1 cellular context compared by ENCODE assay signal in genomic region chr20:2873747-2874041, GRCh38.
TF ChIP-seq lines count a peak whose summit lies in the region.

No MANE protein-coding gene starts in this region.

TF ChIP-seq in GM12878, 131 proteins besides CTCF, POLR2A, EP300 and RAD21:
- no peak for TF ChIP-seq LARP7 (IDR thresholded peaks at IDR 0.05)
- no peak for TF ChIP-seq SREBF2 (IDR thresholded peaks at IDR 0.05; ENCODE audit: low read length)
- TF ChIP-seq, protein P1, sequence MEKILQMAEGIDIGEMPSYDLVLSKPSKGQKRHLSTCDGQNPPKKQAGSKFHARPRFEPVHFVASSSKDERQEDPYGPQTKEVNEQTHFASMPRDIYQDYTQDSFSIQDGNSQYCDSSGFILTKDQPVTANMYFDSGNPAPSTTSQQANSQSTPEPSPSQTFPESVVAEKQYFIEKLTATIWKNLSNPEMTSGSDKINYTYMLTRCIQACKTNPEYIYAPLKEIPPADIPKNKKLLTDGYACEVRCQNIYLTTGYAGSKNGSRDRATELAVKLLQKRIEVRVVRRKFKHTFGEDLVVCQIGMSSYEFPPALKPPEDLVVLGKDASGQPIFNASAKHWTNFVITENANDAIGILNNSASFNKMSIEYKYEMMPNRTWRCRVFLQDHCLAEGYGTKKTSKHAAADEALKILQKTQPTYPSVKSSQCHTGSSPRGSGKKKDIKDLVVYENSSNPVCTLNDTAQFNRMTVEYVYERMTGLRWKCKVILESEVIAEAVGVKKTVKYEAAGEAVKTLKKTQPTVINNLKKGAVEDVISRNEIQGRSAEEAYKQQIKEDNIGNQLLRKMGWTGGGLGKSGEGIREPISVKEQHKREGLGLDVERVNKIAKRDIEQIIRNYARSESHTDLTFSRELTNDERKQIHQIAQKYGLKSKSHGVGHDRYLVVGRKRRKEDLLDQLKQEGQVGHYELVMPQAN (conservative IDR thresholded peaks at IDR 0.05): 0 out of 2 replicates have a peak, but pooled peaks have one; percentile 9
- TF ChIP-seq, protein P2, sequence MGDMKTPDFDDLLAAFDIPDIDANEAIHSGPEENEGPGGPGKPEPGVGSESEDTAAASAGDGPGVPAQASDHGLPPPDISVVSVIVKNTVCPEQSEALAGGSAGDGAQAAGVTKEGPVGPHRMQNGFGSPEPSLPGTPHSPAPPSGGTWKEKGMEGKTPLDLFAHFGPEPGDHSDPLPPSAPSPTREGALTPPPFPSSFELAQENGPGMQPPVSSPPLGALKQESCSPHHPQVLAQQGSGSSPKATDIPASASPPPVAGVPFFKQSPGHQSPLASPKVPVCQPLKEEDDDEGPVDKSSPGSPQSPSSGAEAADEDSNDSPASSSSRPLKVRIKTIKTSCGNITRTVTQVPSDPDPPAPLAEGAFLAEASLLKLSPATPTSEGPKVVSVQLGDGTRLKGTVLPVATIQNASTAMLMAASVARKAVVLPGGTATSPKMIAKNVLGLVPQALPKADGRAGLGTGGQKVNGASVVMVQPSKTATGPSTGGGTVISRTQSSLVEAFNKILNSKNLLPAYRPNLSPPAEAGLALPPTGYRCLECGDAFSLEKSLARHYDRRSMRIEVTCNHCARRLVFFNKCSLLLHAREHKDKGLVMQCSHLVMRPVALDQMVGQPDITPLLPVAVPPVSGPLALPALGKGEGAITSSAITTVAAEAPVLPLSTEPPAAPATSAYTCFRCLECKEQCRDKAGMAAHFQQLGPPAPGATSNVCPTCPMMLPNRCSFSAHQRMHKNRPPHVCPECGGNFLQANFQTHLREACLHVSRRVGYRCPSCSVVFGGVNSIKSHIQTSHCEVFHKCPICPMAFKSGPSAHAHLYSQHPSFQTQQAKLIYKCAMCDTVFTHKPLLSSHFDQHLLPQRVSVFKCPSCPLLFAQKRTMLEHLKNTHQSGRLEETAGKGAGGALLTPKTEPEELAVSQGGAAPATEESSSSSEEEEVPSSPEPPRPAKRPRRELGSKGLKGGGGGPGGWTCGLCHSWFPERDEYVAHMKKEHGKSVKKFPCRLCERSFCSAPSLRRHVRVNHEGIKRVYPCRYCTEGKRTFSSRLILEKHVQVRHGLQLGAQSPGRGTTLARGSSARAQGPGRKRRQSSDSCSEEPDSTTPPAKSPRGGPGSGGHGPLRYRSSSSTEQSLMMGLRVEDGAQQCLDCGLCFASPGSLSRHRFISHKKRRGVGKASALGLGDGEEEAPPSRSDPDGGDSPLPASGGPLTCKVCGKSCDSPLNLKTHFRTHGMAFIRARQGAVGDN (IDR thresholded peaks at IDR 0.05): no peak
- TF ChIP-seq, protein P3, sequence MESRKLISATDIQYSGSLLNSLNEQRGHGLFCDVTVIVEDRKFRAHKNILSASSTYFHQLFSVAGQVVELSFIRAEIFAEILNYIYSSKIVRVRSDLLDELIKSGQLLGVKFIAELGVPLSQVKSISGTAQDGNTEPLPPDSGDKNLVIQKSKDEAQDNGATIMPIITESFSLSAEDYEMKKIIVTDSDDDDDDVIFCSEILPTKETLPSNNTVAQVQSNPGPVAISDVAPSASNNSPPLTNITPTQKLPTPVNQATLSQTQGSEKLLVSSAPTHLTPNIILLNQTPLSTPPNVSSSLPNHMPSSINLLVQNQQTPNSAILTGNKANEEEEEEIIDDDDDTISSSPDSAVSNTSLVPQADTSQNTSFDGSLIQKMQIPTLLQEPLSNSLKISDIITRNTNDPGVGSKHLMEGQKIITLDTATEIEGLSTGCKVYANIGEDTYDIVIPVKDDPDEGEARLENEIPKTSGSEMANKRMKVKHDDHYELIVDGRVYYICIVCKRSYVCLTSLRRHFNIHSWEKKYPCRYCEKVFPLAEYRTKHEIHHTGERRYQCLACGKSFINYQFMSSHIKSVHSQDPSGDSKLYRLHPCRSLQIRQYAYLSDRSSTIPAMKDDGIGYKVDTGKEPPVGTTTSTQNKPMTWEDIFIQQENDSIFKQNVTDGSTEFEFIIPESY (IDR thresholded peaks at IDR 0.05): no peak
- no peak for TF ChIP-seq STAT1 (conservative IDR thresholded peaks at IDR 0.05)
- no peak for TF ChIP-seq RAD51 (IDR thresholded peaks at IDR 0.05)
- TF ChIP-seq MEF2A (IDR thresholded peaks at IDR 0.05; ENCODE audit: insufficient read depth, low read depth, low read length): no peak
- no peak for TF ChIP-seq MYB (IDR thresholded peaks at IDR 0.05; ENCODE audit: borderline replicate concordance, low read depth, low read length)
- TF ChIP-seq SPI1 (IDR thresholded peaks at IDR 0.05; ENCODE audit: borderline replicate concordance, insufficient read depth, low read depth, low read length): no peak
- TF ChIP-seq CHD2 (IDR thresholded peaks at IDR 0.05; ENCODE audit: borderline replicate concordance, low read depth, low read length): no peak
- peak; percentile 52; the same call in 1 of the 2 replicates for TF ChIP-seq YY1 (IDR thresholded peaks at IDR 0.05; ENCODE audit: low read depth, low read length)
- TF ChIP-seq GABPA (IDR thresholded peaks at IDR 0.05; ENCODE audit: low read depth): no peak
- no peak for TF ChIP-seq STAT3 (IDR thresholded peaks at IDR 0.05; ENCODE audit: low read depth, low read length)
- no peak for TF ChIP-seq RCOR1 (conservative IDR thresholded peaks at IDR 0.05; ENCODE audit: low read depth, low read length)
- no peak for TF ChIP-seq E2F4 (IDR thresholded peaks at IDR 0.05; ENCODE audit: low read depth, low read length)
- 0 out of 2 replicates have a peak, but pooled peaks have one; percentile 25 for TF ChIP-seq SIN3A (IDR thresholded peaks at IDR 0.05; ENCODE audit: low read depth, low read length)
- TF ChIP-seq BRCA1 (IDR thresholded peaks at IDR 0.05; ENCODE audit: low read depth, low read length): no peak
- TF ChIP-seq CHD1 (IDR thresholded peaks at IDR 0.05; ENCODE audit: low read depth, low read length): no peak
- TF ChIP-seq, protein P4, sequence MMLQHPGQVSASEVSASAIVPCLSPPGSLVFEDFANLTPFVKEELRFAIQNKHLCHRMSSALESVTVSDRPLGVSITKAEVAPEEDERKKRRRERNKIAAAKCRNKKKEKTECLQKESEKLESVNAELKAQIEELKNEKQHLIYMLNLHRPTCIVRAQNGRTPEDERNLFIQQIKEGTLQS (IDR thresholded peaks at IDR 0.05; ENCODE audit: borderline replicate concordance, extremely low read depth, low read depth, low read length): no peak
- no peak for TF ChIP-seq ZNF592 (IDR thresholded peaks at IDR 0.05)
- TF ChIP-seq NRF1 (conservative IDR thresholded peaks at IDR 0.05; ENCODE audit: low read depth, low read length): no peak
- TF ChIP-seq TCF7 (IDR thresholded peaks at IDR 0.05; ENCODE audit: borderline replicate concordance): no peak
- TF ChIP-seq BCL11A (IDR thresholded peaks at IDR 0.05; ENCODE audit: low read depth, low read length): no peak
- TF ChIP-seq POLR2AphosphoS5 (IDR thresholded peaks at IDR 0.05; ENCODE audit: low read length): no peak; the same call in 1 of the 2 replicates
- no peak for TF ChIP-seq JUND (IDR thresholded peaks at IDR 0.05; ENCODE audit: low read depth, low read length)
- TF ChIP-seq RBBP5 (conservative IDR thresholded peaks at IDR 0.05): 0 out of 2 replicates have a peak, but pooled peaks have one; percentile 57
- TF ChIP-seq ASH2L (IDR thresholded peaks at IDR 0.05; ENCODE audit: borderline replicate concordance, low read depth): peak; percentile 14; the same call in 1 of the 2 replicates
- TF ChIP-seq, protein P5, sequence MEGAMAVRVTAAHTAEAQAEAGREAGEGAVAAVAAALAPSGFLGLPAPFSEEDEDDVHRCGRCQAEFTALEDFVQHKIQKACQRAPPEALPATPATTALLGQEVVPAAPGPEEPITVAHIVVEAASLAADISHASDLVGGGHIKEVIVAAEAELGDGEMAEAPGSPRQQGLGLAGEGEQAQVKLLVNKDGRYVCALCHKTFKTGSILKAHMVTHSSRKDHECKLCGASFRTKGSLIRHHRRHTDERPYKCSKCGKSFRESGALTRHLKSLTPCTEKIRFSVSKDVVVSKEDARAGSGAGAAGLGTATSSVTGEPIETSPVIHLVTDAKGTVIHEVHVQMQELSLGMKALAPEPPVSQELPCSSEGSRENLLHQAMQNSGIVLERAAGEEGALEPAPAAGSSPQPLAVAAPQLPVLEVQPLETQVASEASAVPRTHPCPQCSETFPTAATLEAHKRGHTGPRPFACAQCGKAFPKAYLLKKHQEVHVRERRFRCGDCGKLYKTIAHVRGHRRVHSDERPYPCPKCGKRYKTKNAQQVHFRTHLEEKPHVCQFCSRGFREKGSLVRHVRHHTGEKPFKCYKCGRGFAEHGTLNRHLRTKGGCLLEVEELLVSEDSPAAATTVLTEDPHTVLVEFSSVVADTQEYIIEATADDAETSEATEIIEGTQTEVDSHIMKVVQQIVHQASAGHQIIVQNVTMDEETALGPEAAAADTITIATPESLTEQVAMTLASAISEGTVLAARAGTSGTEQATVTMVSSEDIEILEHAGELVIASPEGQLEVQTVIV (IDR thresholded peaks at IDR 0.05; ENCODE audit: borderline replicate concordance, partially characterized antibody): no peak
- TF ChIP-seq DPF2 (IDR thresholded peaks at IDR 0.05): no peak
- no peak for TF ChIP-seq BACH1 (IDR thresholded peaks at IDR 0.05; ENCODE audit: borderline replicate concordance)
- TF ChIP-seq NR2C2 (IDR thresholded peaks at IDR 0.05; ENCODE audit: borderline replicate concordance, control insufficient read depth, insufficient read length, low read depth): no peak
- TF ChIP-seq HCFC1 (IDR thresholded peaks at IDR 0.05; ENCODE audit: low read length): no peak
- no peak for TF ChIP-seq FOXM1 (IDR thresholded peaks at IDR 0.05; ENCODE audit: low read depth, low read length)
- TF ChIP-seq SMAD5 (IDR thresholded peaks at IDR 0.05; ENCODE audit: low read depth): no peak
- no peak for TF ChIP-seq CREM (IDR thresholded peaks at IDR 0.05; ENCODE audit: low read depth)
- TF ChIP-seq SMC3 (IDR thresholded peaks at IDR 0.05; ENCODE audit: borderline replicate concordance, low read length): no peak
- TF ChIP-seq EGR1 (IDR thresholded peaks at IDR 0.05; ENCODE audit: borderline replicate concordance in 1 of 2, low read depth in 2 of 2, low read length in 2 of 2): peak in 1 of 2 experiments; percentile 64; a peak in 1 of 3 replicates
- TF ChIP-seq FOXK2 (IDR thresholded peaks at IDR 0.05): no peak
- 0 out of 2 replicates have a peak, but pooled peaks have one; percentile 6 for TF ChIP-seq IKZF1 (conservative IDR thresholded peaks at IDR 0.05)
- peak; percentile 19 to 62; a peak in 2 of 4 replicates for TF ChIP-seq BHLHE40 (IDR thresholded peaks at IDR 0.05; ENCODE audit: borderline replicate concordance in 1 of 2, low read depth in 2 of 2, low read length in 1 of 2)
- no peak for TF ChIP-seq HDAC2 (IDR thresholded peaks at IDR 0.05)
- TF ChIP-seq, protein P6, sequence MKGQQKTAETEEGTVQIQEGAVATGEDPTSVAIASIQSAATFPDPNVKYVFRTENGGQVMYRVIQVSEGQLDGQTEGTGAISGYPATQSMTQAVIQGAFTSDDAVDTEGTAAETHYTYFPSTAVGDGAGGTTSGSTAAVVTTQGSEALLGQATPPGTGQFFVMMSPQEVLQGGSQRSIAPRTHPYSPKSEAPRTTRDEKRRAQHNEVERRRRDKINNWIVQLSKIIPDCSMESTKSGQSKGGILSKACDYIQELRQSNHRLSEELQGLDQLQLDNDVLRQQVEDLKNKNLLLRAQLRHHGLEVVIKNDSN (IDR thresholded peaks at IDR 0.05; ENCODE audit: borderline replicate concordance, extremely low read length, insufficient read depth, low read depth, low read length): no peak
- TF ChIP-seq CEBPB (IDR thresholded peaks at IDR 0.05; ENCODE audit: borderline replicate concordance in 1 of 2, low read depth in 2 of 2, low read length in 2 of 2): no peak
- TF ChIP-seq, protein P7, sequence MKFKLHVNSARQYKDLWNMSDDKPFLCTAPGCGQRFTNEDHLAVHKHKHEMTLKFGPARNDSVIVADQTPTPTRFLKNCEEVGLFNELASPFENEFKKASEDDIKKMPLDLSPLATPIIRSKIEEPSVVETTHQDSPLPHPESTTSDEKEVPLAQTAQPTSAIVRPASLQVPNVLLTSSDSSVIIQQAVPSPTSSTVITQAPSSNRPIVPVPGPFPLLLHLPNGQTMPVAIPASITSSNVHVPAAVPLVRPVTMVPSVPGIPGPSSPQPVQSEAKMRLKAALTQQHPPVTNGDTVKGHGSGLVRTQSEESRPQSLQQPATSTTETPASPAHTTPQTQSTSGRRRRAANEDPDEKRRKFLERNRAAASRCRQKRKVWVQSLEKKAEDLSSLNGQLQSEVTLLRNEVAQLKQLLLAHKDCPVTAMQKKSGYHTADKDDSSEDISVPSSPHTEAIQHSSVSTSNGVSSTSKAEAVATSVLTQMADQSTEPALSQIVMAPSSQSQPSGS (IDR thresholded peaks at IDR 0.05; ENCODE audit: low read length): no peak
- no peak for TF ChIP-seq ZSCAN29 (IDR thresholded peaks at IDR 0.05)
- no peak for TF ChIP-seq POU2F2 (IDR thresholded peaks at IDR 0.05; ENCODE audit: borderline replicate concordance, low read depth, low read length)
